In genomic region chr10:50788951-50789904, GRCh38 we compare ENCODE assay signal across 8 cellular contexts. TPM values are rescaled to one million over a fixed set of nuclear protein-coding genes. Genes with fewer than 3 reads are reported as not detected.
A peak's percentile ranks its signal among the peaks of the same experiment; 100 is the strongest.
DNase-seq lines count a peak whose midpoint lies in the region; TF ChIP-seq lines count a peak whose summit lies in the region.

No MANE protein-coding gene starts in this region.

- no peak overlapping the region for H3K4me3 ChIP-seq in fibroblast of villous mesenchyme (ENCODE audit: low read depth, low read length)

- peak; percentile 59 for TF ChIP-seq CTCF in fibroblast of villous mesenchyme (IDR thresholded peaks at IDR 0.05; ENCODE audit: insufficient read depth, low read depth, low read length)

- peak; percentile 4 for DNase-seq in NCI-H345 (lab: John Stamatoyannopoulos, UW)
- DNase-seq in NCI-H345 treated with DMSO at 0.1 percent for 48 hours (lab: John Stamatoyannopoulos, UW; ENCODE audit: unreplicated experiment) = no peak
- peak; percentile 41 for DNase-seq in NCI-H69 (lab: John Stamatoyannopoulos, UW)
- DNase-seq in fibroblast of villous mesenchyme (ENCODE audit: low read depth) = peak; percentile 37
- DNase-seq in stromal cell of bone marrow (ENCODE audit: low read depth) = peak; percentile 34
- DNase-seq in HK-2 (ENCODE audit: unreplicated experiment) = no peak
- DNase-seq in medulla oblongata (ENCODE audit: extremely low spot score) = no peak
- DNase-seq in SHP77 treated with DMSO at 0.1 percent for 48 hours (lab: John Stamatoyannopoulos, UW) = no peak

RNA-seq across cellular contexts. Expression of gene ASAH2B, which starts 49.5 kb away (rescaled TPM):
- 4.2 and 6.5 TPM in 2 replicates for total RNA-seq in fibroblast of villous mesenchyme

Comparison
In these comparisons a context has a peak if more than half of its experiments do, and no peak if none do; other contexts are left out.
1. DNase-seq: peak in NCI-H345 (single experiment), NCI-H69 (single experiment), fibroblast of villous mesenchyme (single experiment) and stromal cell of bone marrow (single experiment); none in NCI-H345 treated with DMSO at 0.1 percent for 48 hours (single experiment), HK-2 (single experiment), medulla oblongata (single experiment) and SHP77 treated with DMSO at 0.1 percent for 48 hours (single experiment).